14 cellular contexts compared by ENCODE assay signal in genomic region chr9:77427256-77427927, GRCh38.
"Had no signal": no experiment of that assay in that cellular context is flagged by ENCODE, and none has a peak within 500 bp of the region (broad histone marks: within the 10 kb centered on the region; RNA-seq: fewer than 3 reads in every experiment).

No MANE protein-coding gene starts in this region.

- H3K27ac ChIP-seq: adrenal gland, heart right ventricle, left ventricle myocardium inferior, neural progenitor cell, parathyroid adenoma, tibial nerve had no signal

- H3K9me3 Mint-ChIP-seq: activated B cell treated with CpG ODN at 0.5 μM for 24 hours; activated naive CD4-positive, alpha-beta T cell treated with anti-CD3 and anti-CD28 coated beads, Interleukin-2, amount 10 ng/mL, durations not matched to agents 7 days and 5 days; mesothelial cell of epicardium; neural progenitor cell; stimulated activated effector memory CD8-positive, alpha-beta T cell treated with anti-CD3 and anti-CD28 coated beads, Interleukin-12 subunit alpha, Interleukin-12 subunit beta, amount 100 ng/mL, for 72 hours had no signal

- DNase-seq: activated B cell treated with CpG ODN at 0.5 μM for 24 hours; activated CD4-positive, alpha-beta T cell treated with anti-CD3 and anti-CD28 coated beads, Interleukin-2, amount 50 U/mL, for 1 hour; activated naive CD4-positive, alpha-beta T cell treated with anti-CD3 and anti-CD28 coated beads, Interleukin-2, amount 10 ng/mL, durations not matched to agents 7 days and 5 days; activated T-cell treated with anti-CD3 and anti-CD28 coated beads for 4 hours; adrenal gland; heart right ventricle; islet precursor cell; left ventricle myocardium inferior had no signal

- H3K4me2 ChIP-seq: neural progenitor cell had no signal

- H2AFZ ChIP-seq: neural progenitor cell, parathyroid adenoma had no signal

- H3K4me1 ChIP-seq: adrenal gland, left ventricle myocardium inferior, parathyroid adenoma had no signal

- H3K4me1 Mint-ChIP-seq: activated B cell treated with CpG ODN at 0.5 μM for 24 hours; activated naive CD4-positive, alpha-beta T cell treated with anti-CD3 and anti-CD28 coated beads, Interleukin-2, amount 10 ng/mL, durations not matched to agents 7 days and 5 days; mesothelial cell of epicardium; stimulated activated effector memory CD8-positive, alpha-beta T cell treated with anti-CD3 and anti-CD28 coated beads, Interleukin-12 subunit alpha, Interleukin-12 subunit beta, amount 100 ng/mL, for 72 hours had no signal

- H3K27me3 Mint-ChIP-seq: activated B cell treated with CpG ODN at 0.5 μM for 24 hours; activated T-helper 17 cell treated with anti-CD3 and anti-CD28 coated beads, Interleukin-2, amount 50 U/mL, for 72 hours had no signal

- H3K9me3 ChIP-seq: adrenal gland, heart right ventricle, left ventricle myocardium inferior, tibial nerve had no signal

- H3K27ac Mint-ChIP-seq: activated B cell treated with CpG ODN at 0.5 μM for 24 hours; activated naive CD4-positive, alpha-beta T cell treated with anti-CD3 and anti-CD28 coated beads, Interleukin-2, amount 10 ng/mL, durations not matched to agents 7 days and 5 days; activated T-helper 17 cell treated with anti-CD3 and anti-CD28 coated beads, Interleukin-2, amount 50 U/mL, for 72 hours; mesothelial cell of epicardium; neural progenitor cell; stimulated activated effector memory CD8-positive, alpha-beta T cell treated with anti-CD3 and anti-CD28 coated beads, Interleukin-12 subunit alpha, Interleukin-12 subunit beta, amount 100 ng/mL, for 72 hours had no signal

- H3K27me3 ChIP-seq: adrenal gland, heart right ventricle, neural progenitor cell, tibial nerve had no signal

- H3K36me3 ChIP-seq: adrenal gland, neural progenitor cell, tibial nerve had no signal

- H3K4me3 ChIP-seq: adrenal gland, heart right ventricle, left ventricle myocardium inferior, neural progenitor cell, tibial nerve had no signal

- H3K9ac ChIP-seq: neural progenitor cell, parathyroid adenoma had no signal

- H3K36me3 Mint-ChIP-seq: activated naive CD4-positive, alpha-beta T cell treated with anti-CD3 and anti-CD28 coated beads, Interleukin-2, amount 10 ng/mL, durations not matched to agents 7 days and 5 days; mesothelial cell of epicardium; neural progenitor cell; stimulated activated effector memory CD8-positive, alpha-beta T cell treated with anti-CD3 and anti-CD28 coated beads, Interleukin-12 subunit alpha, Interleukin-12 subunit beta, amount 100 ng/mL, for 72 hours had no signal

- ATAC-seq: activated T-helper 17 cell treated with anti-CD3 and anti-CD28 coated beads, Interleukin-2, amount 50 U/mL, for 72 hours; stimulated activated effector memory CD8-positive, alpha-beta T cell treated with anti-CD3 and anti-CD28 coated beads, Interleukin-12 subunit alpha, Interleukin-12 subunit beta, amount 100 ng/mL, for 72 hours had no signal

- H3K79me2 ChIP-seq: parathyroid adenoma had no signal

- H3K4me3 Mint-ChIP-seq: activated B cell treated with CpG ODN at 0.5 μM for 24 hours; activated naive CD4-positive, alpha-beta T cell treated with anti-CD3 and anti-CD28 coated beads, Interleukin-2, amount 10 ng/mL, durations not matched to agents 7 days and 5 days; activated T-helper 17 cell treated with anti-CD3 and anti-CD28 coated beads, Interleukin-2, amount 50 U/mL, for 72 hours; mesothelial cell of epicardium; neural progenitor cell; stimulated activated effector memory CD8-positive, alpha-beta T cell treated with anti-CD3 and anti-CD28 coated beads, Interleukin-12 subunit alpha, Interleukin-12 subunit beta, amount 100 ng/mL, for 72 hours had no signal
